ENCODE assay signal across 8 cellular contexts in the genomic region with DNA sequence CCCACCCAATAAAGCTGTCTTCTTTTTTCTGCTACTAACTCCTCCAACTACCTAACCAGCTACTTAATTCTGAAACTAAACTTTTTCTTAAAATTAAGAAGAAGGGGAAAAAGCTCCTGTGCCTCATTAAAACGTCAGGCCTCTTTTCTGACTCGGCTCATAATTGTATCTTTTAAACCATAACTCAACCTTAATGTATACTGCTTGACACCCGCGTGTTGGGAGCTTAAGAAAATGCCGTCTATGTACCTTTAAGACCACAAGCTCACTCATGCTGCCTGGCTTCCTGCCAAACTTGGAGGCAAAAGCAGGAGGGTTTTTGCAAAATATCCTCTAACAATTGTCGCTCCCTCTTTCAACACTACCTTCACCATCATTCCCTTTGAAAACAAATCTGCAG. TPM values are rescaled to one million over a fixed set of nuclear protein-coding genes. Genes with fewer than 3 reads are reported as not detected.
A peak's percentile ranks its signal among the peaks of the same experiment; 100 is the strongest.
DNase-seq lines count a peak whose midpoint lies in the region; ATAC-seq and TF ChIP-seq lines count a peak whose summit lies in the region.

No MANE protein-coding gene starts in this region.

- H3K4me3 ChIP-seq in fibroblast of pulmonary artery (replicated peaks; ENCODE audit: low read depth, low read length) (peak overlapping the region; percentile 23), skeletal muscle satellite cell (ENCODE audit: low read length) (no peak overlapping the region)

- H3K27me3 Mint-ChIP-seq in activated CD4-positive, alpha-beta memory T cell treated with anti-CD3 and anti-CD28 coated beads, Interleukin-2, amount 10 ng/mL, durations not matched to agents 7 days and 5 days, result peaks cover 55% of the 10 kb centered on the region

- H3K36me3 ChIP-seq in skeletal muscle satellite cell (ENCODE audit: insufficient read depth, low read length), result peaks cover 3% of the 10 kb centered on the region

- peak; percentile 71 for DNase-seq in activated CD8-positive, alpha-beta memory T cell treated with anti-CD3 and anti-CD28 coated beads for 24 hours
- no peak for DNase-seq in activated CD8-positive, alpha-beta memory T cell treated with anti-CD3 and anti-CD28 coated beads, Interleukin-2, amount 50 U/mL, for 48 hours
- DNase-seq in NCI-H2107 treated with DMSO at 0.1 percent for 48 hours (lab: John Stamatoyannopoulos, UW; ENCODE audit: unreplicated experiment), result peak; percentile 81
- peak; percentile 43 for DNase-seq in activated CD4-positive, alpha-beta memory T cell treated with anti-CD3 and anti-CD28 coated beads, Interleukin-2, amount 10 ng/mL, durations not matched to agents 7 days and 5 days
- DNase-seq in fibroblast of pulmonary artery (ENCODE audit: low read depth), result peak; percentile 94

- TF ChIP-seq CTCF in fibroblast of pulmonary artery (IDR thresholded peaks at IDR 0.05; ENCODE audit: low read length, missing control alignments), result no peak

- POLR2A ChIA-PET in activated CD4-positive, alpha-beta memory T cell treated with anti-CD3 and anti-CD28 coated beads, Interleukin-2, amount 10 ng/mL, durations not matched to agents 7 days and 5 days (lab: Charles Lee), result no interaction called here

- no peaks in the 10 kb centered on the region for H3K9me3 ChIP-seq in skeletal muscle satellite cell (replicated peaks; ENCODE audit: low read length)

- H3K9me3 Mint-ChIP-seq in activated CD4-positive, alpha-beta memory T cell treated with anti-CD3 and anti-CD28 coated beads, Interleukin-2, amount 10 ng/mL, durations not matched to agents 7 days and 5 days, result no peaks in the 10 kb centered on the region

- peaks cover 26% of the 10 kb centered on the region for H3K4me1 ChIP-seq in skeletal muscle satellite cell (ENCODE audit: control insufficient read depth, insufficient read depth, low read length)

- peak overlapping the region; percentile 19 for H3K9ac ChIP-seq in skeletal muscle satellite cell (ENCODE audit: low read depth, low read length)

- H3K27me3 ChIP-seq in skeletal muscle satellite cell (ENCODE audit: control insufficient read depth, insufficient read depth, low read length), result peaks cover 7% of the 10 kb centered on the region

- ATAC-seq in GM21447 (IDR thresholded peaks at IDR 0.05; ENCODE audit: unreplicated experiment) (no peak), HG03521 (IDR thresholded peaks at IDR 0.05; ENCODE audit: unreplicated experiment) (no peak)

- peak overlapping the region; percentile 59 for H3K4me2 ChIP-seq in skeletal muscle satellite cell (ENCODE audit: low read length)

- peaks cover 27% of the 10 kb centered on the region for H3K4me1 Mint-ChIP-seq in activated CD4-positive, alpha-beta memory T cell treated with anti-CD3 and anti-CD28 coated beads, Interleukin-2, amount 10 ng/mL, durations not matched to agents 7 days and 5 days

- H3K4me3 Mint-ChIP-seq in activated CD4-positive, alpha-beta memory T cell treated with anti-CD3 and anti-CD28 coated beads, Interleukin-2, amount 10 ng/mL, durations not matched to agents 7 days and 5 days, result no peak overlapping the region

- CTCF ChIA-PET in activated CD4-positive, alpha-beta memory T cell treated with anti-CD3 and anti-CD28 coated beads, Interleukin-2, amount 10 ng/mL, durations not matched to agents 7 days and 5 days (lab: Charles Lee), result interaction anchor here (1.0 to 1.4 kb wide), 2 partner anchors 12 to 399 kb away, joined by 4 to 6 read pairs; no protein-coding TSS in a partner anchor

- H3K36me3 Mint-ChIP-seq in activated CD4-positive, alpha-beta memory T cell treated with anti-CD3 and anti-CD28 coated beads, Interleukin-2, amount 10 ng/mL, durations not matched to agents 7 days and 5 days (ENCODE audit: low read depth), result no peaks in the 10 kb centered on the region

- H3K27ac Mint-ChIP-seq in activated CD4-positive, alpha-beta memory T cell treated with anti-CD3 and anti-CD28 coated beads, Interleukin-2, amount 10 ng/mL, durations not matched to agents 7 days and 5 days, result no peak overlapping the region

RNA-seq across cellular contexts. Expression of a gene that starts 5.0 kb away (rescaled TPM):
- total RNA-seq in activated CD4-positive, alpha-beta memory T cell treated with anti-CD3 and anti-CD28 coated beads, Interleukin-2, amount 10 ng/mL, durations not matched to agents 7 days and 5 days, result under 1 TPM in 1 of 2 experiments, not detected in 1; 0.23 TPM
- total RNA-seq in skeletal muscle satellite cell (2012; rRNA removed), result 20.0 and 21.2 TPM in 2 replicates
